Comparison of ENCODE assay signal across 9 cellular contexts in the genomic region with DNA sequence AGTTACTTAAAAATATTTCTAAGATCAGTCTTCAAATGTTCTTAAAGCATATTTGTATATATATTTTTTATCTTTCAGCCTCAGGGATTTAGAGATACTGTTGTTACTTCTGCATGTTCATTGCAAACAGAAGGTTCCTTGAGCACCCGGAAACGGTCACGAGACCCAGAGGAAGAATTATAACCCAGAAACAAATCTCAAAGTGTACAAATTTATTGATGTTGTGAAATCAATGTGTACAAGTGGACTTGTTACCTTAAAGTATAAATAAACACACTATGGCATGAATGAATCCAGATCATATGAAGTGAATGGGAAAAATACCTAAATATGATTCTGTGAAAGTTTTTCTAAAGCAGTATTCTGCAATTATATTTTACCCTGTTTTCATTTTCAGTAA. TPM values are rescaled to one million over a fixed set of nuclear protein-coding genes. Genes with fewer than 3 reads are reported as not detected.
"Had no signal": no experiment of that assay in that cellular context is flagged by ENCODE, and none has a peak within 500 bp of the region (broad histone marks: within the 10 kb centered on the region; RNA-seq: fewer than 3 reads in every experiment).

No MANE protein-coding gene starts in this region.

- H3K27ac ChIP-seq: HL-60 had no signal

- H3K27me3 Mint-ChIP-seq: IgD-negative memory B cell had no signal

- H3K4me1 Mint-ChIP-seq: IgD-negative memory B cell had no signal

- H3K27ac Mint-ChIP-seq: IgD-negative memory B cell had no signal

- DNase-seq: IMR-90, KBM-7, KG1 had no signal

- FAIRE-seq: HepG2, HTR-8/SVneo, K562 had no signal

- H3K36me3 Mint-ChIP-seq: IgD-negative memory B cell had no signal

- H3K9me3 Mint-ChIP-seq: IgD-negative memory B cell had no signal

- H3K4me3 ChIP-seq: K562 had no signal

- H3K4me3 Mint-ChIP-seq: IgD-negative memory B cell had no signal

- ATAC-seq: HepG2, K562 had no signal

RNA-seq across cellular contexts. Expression of gene PPM1E, which starts 21.6 kb away (rescaled TPM):
- total RNA-seq: HepG2, HT-29 had no signal

RNA-seq across cellular contexts. Expression of gene TEX14, which starts 42.2 kb away (rescaled TPM):
- total RNA-seq: HT-29, IMR-90 had no signal
